Comparison of ENCODE assay signal across 6 cellular contexts in genomic region chr19:38409631-38410133, GRCh38.
A peak's percentile ranks its signal among the peaks of the same experiment; 100 is the strongest.
DNase-seq lines count a peak whose midpoint lies in the region; ATAC-seq lines count a peak whose summit lies in the region.
"Had no signal": no experiment of that assay in that cellular context is flagged by ENCODE, and none has a peak within 500 bp of the region (broad histone marks: within the 10 kb centered on the region; RNA-seq: fewer than 3 reads in every experiment).

No MANE protein-coding gene starts in this region.

- DNase-seq in EL (peak; percentile 34), fibroblast of peridontal ligament (ENCODE audit: extremely low read depth) (peak; percentile 60), T-helper 1 cell (no peak)
- DNase-seq: activated CD4-positive, alpha-beta T cell treated with anti-CD3 and anti-CD28 coated beads for 36 hours; aorta had no signal

- ATAC-seq in GM18867 (IDR thresholded peaks at IDR 0.05; ENCODE audit: unreplicated experiment), result no peak
- ATAC-seq: activated CD4-positive, alpha-beta T cell treated with anti-CD3 and anti-CD28 coated beads for 36 hours had no signal

Comparison
In these comparisons a context has a peak if more than half of its experiments do, and no peak if none do; other contexts are left out.
1. DNase-seq: peak in EL (single experiment) and fibroblast of peridontal ligament (single experiment); none in T-helper 1 cell (0 of 5).